Comparison of ENCODE assay signal across 15 cellular contexts in genomic region chr13:93116809-93117208, GRCh38.
DNase-seq lines count a peak whose midpoint lies in the region; ATAC-seq and TF ChIP-seq lines count a peak whose summit lies in the region.
"Had no signal": no experiment of that assay in that cellular context is flagged by ENCODE, and none has a peak within 500 bp of the region (broad histone marks: within the 10 kb centered on the region; RNA-seq: fewer than 3 reads in every experiment).

No MANE protein-coding gene starts in this region.

- H3K27ac Mint-ChIP-seq in WTC11: no peak overlapping the region
- no peak overlapping the region for H3K27ac Mint-ChIP-seq in neural crest cell (ENCODE audit: unreplicated experiment)
- H3K27ac Mint-ChIP-seq in activated T-helper 17 cell treated with anti-CD3 and anti-CD28 coated beads, Interleukin-2, amount 50 U/mL, for 72 hours: no peak overlapping the region
- H3K27ac Mint-ChIP-seq: activated T-helper 2 cell treated with anti-CD3 and anti-CD28 coated beads, Interferon-gamma antibody, Interleukin-2, Interleukin-4, amounts not matched to agents 10 μg/mL and 5 μg/mL and 100 μg/mL, durations not matched to agents 14 hours and 24 hours and 36 hours; IgD-negative memory B cell had no signal

- H3K9me3 ChIP-seq in lower lobe of right lung: no peaks in the 10 kb centered on the region
- H3K9me3 ChIP-seq: ascending aorta, Caco-2 had no signal

- no peaks in the 10 kb centered on the region for H3K4me1 Mint-ChIP-seq in WTC11
- H3K4me1 Mint-ChIP-seq in neural crest cell: no peaks in the 10 kb centered on the region
- H3K4me1 Mint-ChIP-seq in activated T-helper 17 cell treated with anti-CD3 and anti-CD28 coated beads, Interleukin-2, amount 50 U/mL, for 72 hours: no peaks in the 10 kb centered on the region
- H3K4me1 Mint-ChIP-seq: IgD-negative memory B cell had no signal

- H3K4me1 ChIP-seq in lower lobe of right lung: no peaks in the 10 kb centered on the region
- H3K4me1 ChIP-seq: ascending aorta, Caco-2 had no signal

- H3K9me3 Mint-ChIP-seq in WTC11 (peaks cover 20% of the 10 kb centered on the region), neural crest cell (no peaks in the 10 kb centered on the region)
- peaks cover 9% of the 10 kb centered on the region for H3K9me3 Mint-ChIP-seq in activated T-helper 17 cell treated with anti-CD3 and anti-CD28 coated beads, Interleukin-2, amount 50 U/mL, for 72 hours

- no peaks in the 10 kb centered on the region for H3K27me3 Mint-ChIP-seq in WTC11 (ENCODE audit: low read depth)
- no peaks in the 10 kb centered on the region for H3K27me3 Mint-ChIP-seq in neural crest cell (ENCODE audit: low read depth)
- H3K27me3 Mint-ChIP-seq in activated T-helper 17 cell treated with anti-CD3 and anti-CD28 coated beads, Interleukin-2, amount 50 U/mL, for 72 hours: no peaks in the 10 kb centered on the region
- H3K27me3 Mint-ChIP-seq: IgD-negative memory B cell had no signal

- DNase-seq in NCI-H1436 (lab: John Stamatoyannopoulos, UW) (peak; percentile 0), NCI-H1436 treated with DMSO at 0.1 percent for 48 hours (lab: John Stamatoyannopoulos, UW) (no peak), NCI-H146 treated with DMSO at 0.1 percent for 48 hours (lab: John Stamatoyannopoulos, UW; ENCODE audit: unreplicated experiment) (peak; percentile 27), WTC11 (ENCODE audit: low spot score) (no peak), neural crest cell (ENCODE audit: low read depth, low spot score) (no peak), lower lobe of right lung (no peak)
- DNase-seq: activated CD4-positive, alpha-beta T cell treated with anti-CD3 and anti-CD28 coated beads, Interleukin-2, amount 50 U/mL, for 48 hours; midbrain; NCI-H2171 treated with DMSO at 0.1 percent for 48 hours had no signal

- peak; percentile 59; the same call in 1 of the 2 replicates for ATAC-seq in WTC11
- ATAC-seq in lower lobe of right lung: no peak
- no peak for ATAC-seq in activated T-helper 17 cell treated with anti-CD3 and anti-CD28 coated beads, Interleukin-2, amount 50 U/mL, for 72 hours (replicated peaks)
- ATAC-seq in GM19452 (IDR thresholded peaks at IDR 0.05; ENCODE audit: unreplicated experiment): no peak

- no peak overlapping the region for H3K27ac ChIP-seq in lower lobe of right lung
- H3K27ac ChIP-seq: ascending aorta had no signal

- no peaks in the 10 kb centered on the region for H3K27me3 ChIP-seq in lower lobe of right lung (ENCODE audit: low read depth)
- H3K27me3 ChIP-seq: ascending aorta had no signal

- CTCF ChIA-PET in WTC11 (lab: Charles Lee): interaction anchor here (1.0 kb wide), 1 partner anchor 112 kb away, joined by 4 read pairs; no protein-coding TSS in a partner anchor

- intact Hi-C loops in lower lobe of right lung (cut with DNase I): no loop called here

- TF ChIP-seq CTCF in WTC11 (IDR thresholded peaks at IDR 0.05) (no peak), neural crest cell (conservative IDR thresholded peaks at IDR 0.05) (peak; percentile 39), lower lobe of right lung (IDR thresholded peaks at IDR 0.05) (no peak)

- H3K36me3 Mint-ChIP-seq in WTC11: peaks cover 5% of the 10 kb centered on the region
- H3K36me3 Mint-ChIP-seq in neural crest cell (ENCODE audit: low read depth): no peaks in the 10 kb centered on the region
- H3K36me3 Mint-ChIP-seq in activated T-helper 17 cell treated with anti-CD3 and anti-CD28 coated beads, Interleukin-2, amount 50 U/mL, for 72 hours (ENCODE audit: low read depth): no peaks in the 10 kb centered on the region
- H3K36me3 Mint-ChIP-seq: IgD-negative memory B cell had no signal

- no peaks in the 10 kb centered on the region for H3K36me3 ChIP-seq in lower lobe of right lung
- H3K36me3 ChIP-seq: ascending aorta had no signal

- no peak overlapping the region for H3K4me3 ChIP-seq in lower lobe of right lung
- H3K4me3 ChIP-seq: ascending aorta had no signal

- POLR2A ChIA-PET in WTC11 (lab: Charles Lee): no interaction called here

- H3K4me3 Mint-ChIP-seq in WTC11 (no peak overlapping the region), neural crest cell (no peak overlapping the region)
- H3K4me3 Mint-ChIP-seq in activated T-helper 17 cell treated with anti-CD3 and anti-CD28 coated beads, Interleukin-2, amount 50 U/mL, for 72 hours: no peak overlapping the region
- H3K4me3 Mint-ChIP-seq: IgD-negative memory B cell had no signal

TF ChIP-seq in WTC11, 78 proteins besides CTCF, POLR2A, EP300 and RAD21:
- TF ChIP-seq TEAD1 (CRISPR knock-in tag; IDR thresholded peaks at IDR 0.05) (no peak), SP1 (CRISPR knock-in tag; conservative IDR thresholded peaks at IDR 0.05) (no peak), USF1 (CRISPR knock-in tag; IDR thresholded peaks at IDR 0.05) (no peak), EMX1 (CRISPR knock-in tag; IDR thresholded peaks at IDR 0.05) (no peak), JUN (CRISPR knock-in tag; IDR thresholded peaks at IDR 0.05) (no peak), KAT7 (CRISPR knock-in tag; IDR thresholded peaks at IDR 0.05; ENCODE audit: borderline replicate concordance) (no peak), ZNF138 (CRISPR knock-in tag; conservative IDR thresholded peaks at IDR 0.05) (no peak), ZNF416 (CRISPR knock-in tag; IDR thresholded peaks at IDR 0.05) (no peak), SMAD4 (CRISPR knock-in tag; IDR thresholded peaks at IDR 0.05) (no peak), TCF7 (CRISPR knock-in tag; IDR thresholded peaks at IDR 0.05; ENCODE audit: low read depth) (no peak), IRF2 (CRISPR knock-in tag; IDR thresholded peaks at IDR 0.05; ENCODE audit: borderline replicate concordance, low read depth) (no peak), JAZF1 (CRISPR knock-in tag; IDR thresholded peaks at IDR 0.05) (no peak)
TF ChIP-seq in WTC11: peak in this region for 0.

Comparison
In these comparisons a context has a peak if more than half of its experiments do, and no peak if none do; other contexts are left out.
1. DNase-seq: peak in NCI-H1436 (single experiment) and NCI-H146 treated with DMSO at 0.1 percent for 48 hours (single experiment); none in NCI-H1436 treated with DMSO at 0.1 percent for 48 hours (single experiment), WTC11 (single experiment), neural crest cell (single experiment) and lower lobe of right lung (single experiment).